ENCODE assay signal across 25 cellular contexts in the genomic region with DNA sequence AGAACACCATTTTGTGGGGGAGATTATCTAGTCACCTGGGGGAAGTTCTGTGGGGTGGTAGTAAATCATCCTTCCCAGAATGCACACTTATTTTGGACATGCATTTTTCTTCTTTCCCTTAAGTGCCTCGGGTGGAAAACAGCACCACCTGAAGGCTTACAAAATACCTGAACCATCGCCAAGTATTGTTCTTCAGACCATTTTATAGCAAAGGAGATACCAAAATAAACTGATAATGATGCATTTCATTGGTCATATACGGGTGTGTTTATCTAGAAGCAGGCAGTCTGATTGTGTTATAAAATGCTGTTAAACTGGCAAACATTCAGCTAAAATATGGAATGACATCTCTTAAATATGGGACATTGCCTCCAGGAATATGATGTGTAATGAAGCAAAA.
A peak's percentile ranks its signal among the peaks of the same experiment; 100 is the strongest.
DNase-seq lines count a peak whose midpoint lies in the region; ATAC-seq, FAIRE-seq and TF ChIP-seq lines count a peak whose summit lies in the region.
"Had no signal": no experiment of that assay in that cellular context is flagged by ENCODE, and none has a peak within 500 bp of the region (broad histone marks: within the 10 kb centered on the region; RNA-seq: fewer than 3 reads in every experiment).

No MANE protein-coding gene starts in this region.

- no peaks in the 10 kb centered on the region for H3K9me3 ChIP-seq in BE2C
- H3K9me3 ChIP-seq in hepatocyte (ENCODE audit: low read depth): no peaks in the 10 kb centered on the region
- no peaks in the 10 kb centered on the region for H3K9me3 ChIP-seq in Caco-2
- H3K9me3 ChIP-seq: SJSA1 had no signal

- no peaks in the 10 kb centered on the region for H3K4me1 Mint-ChIP-seq in Caco-2 (ENCODE audit: low read depth, unreplicated experiment)
- H3K4me1 Mint-ChIP-seq: CD4-positive, alpha-beta memory T cell had no signal

- no peak overlapping the region for H3K4me2 ChIP-seq in hepatocyte

- no peaks in the 10 kb centered on the region for H3K36me3 ChIP-seq in BE2C
- no peaks in the 10 kb centered on the region for H3K36me3 ChIP-seq in hepatocyte (replicated peaks; ENCODE audit: insufficient read depth, low read depth)
- no peaks in the 10 kb centered on the region for H3K36me3 ChIP-seq in Caco-2 (ENCODE audit: control insufficient read depth, insufficient read depth, low read length)
- H3K36me3 ChIP-seq: SJSA1 had no signal

- H3K4me3 ChIP-seq in BE2C (ENCODE audit: low read depth, low read length) (no peak overlapping the region), hepatocyte (no peak overlapping the region), Caco-2 (ENCODE audit: low read depth, low read length) (no peak overlapping the region)
- H3K4me3 ChIP-seq: lung, SJSA1 had no signal

- no peaks in the 10 kb centered on the region for H4K20me1 ChIP-seq in hepatocyte (ENCODE audit: insufficient read depth, poor library complexity, severe bottlenecking)

- DNase-seq in BE2C: no peak
- DNase-seq in H54 (ENCODE audit: insufficient read length, low spot score): no peak
- DNase-seq in RWPE1 (ENCODE audit: low spot score): no peak
- DNase-seq in hepatocyte (ENCODE audit: low spot score): no peak
- no peak for DNase-seq in Caco-2
- DNase-seq in OCI-M1 (lab: John Stamatoyannopoulos, UW): no peak
- no peak for DNase-seq in NCI-H2029 (lab: John Stamatoyannopoulos, UW)
- DNase-seq: activated CD4-positive, alpha-beta T cell treated with anti-CD3 and anti-CD28 coated beads, Interleukin-2, amount 50 U/mL, for 4 hours; activated CD8-positive, alpha-beta memory T cell treated with anti-CD3 and anti-CD28 coated beads, Interleukin-2, amount 50 U/mL, for 4 hours; CD4-positive, alpha-beta memory T cell; hypothalamus; NCI-H1417 treated with DMSO at 0.1 percent for 48 hours; stimulated activated CD4-positive, alpha-beta T cell treated with anti-CD3 and anti-CD28 coated beads, Interleukin-2, amount 100 ng/mL, for 48 hours; stimulated activated naive CD4-positive, alpha-beta T cell; T-helper 2 cell had no signal

- CTCF ChIA-PET in RWPE1 (lab: Yijun Ruan, JAX): interaction anchor here (0.5 kb wide), 1 partner anchor 89 kb away, joined by 3 read pairs; no protein-coding TSS in a partner anchor
- CTCF ChIA-PET in Caco-2 (lab: Charles Lee): no interaction called here

- H3K36me3 Mint-ChIP-seq in Caco-2 (ENCODE audit: insufficient read depth, unreplicated experiment): no peaks in the 10 kb centered on the region
- H3K36me3 Mint-ChIP-seq: activated naive CD8-positive, alpha-beta T cell; CD4-positive, alpha-beta memory T cell had no signal

- no peak overlapping the region for H2AFZ ChIP-seq in hepatocyte

- no peaks in the 10 kb centered on the region for H3K9me3 Mint-ChIP-seq in Caco-2 (ENCODE audit: unreplicated experiment)

- H3K27ac ChIP-seq in RWPE1 (no peak overlapping the region), hepatocyte (no peak overlapping the region)
- H3K27ac ChIP-seq: epithelial cell of prostate, SJSA1 had no signal

- H3K4me1 ChIP-seq in BE2C (no peaks in the 10 kb centered on the region), hepatocyte (ENCODE audit: insufficient read depth) (no peaks in the 10 kb centered on the region), Caco-2 (no peaks in the 10 kb centered on the region)
- H3K4me1 ChIP-seq: SJSA1 had no signal

- intact Hi-C loops in Caco-2 (cut with micrococcal nuclease; ENCODE audit: unreplicated experiment): no loop called here

- peak; percentile 22; the same call in 1 of the 2 replicates for TF ChIP-seq CTCF in BE2C (IDR thresholded peaks at IDR 0.05; ENCODE audit: low read depth, low read length)
- TF ChIP-seq CTCF in RWPE1 (conservative IDR thresholded peaks at IDR 0.05; ENCODE audit: low read depth): 0 out of 2 replicates have a peak, but pooled peaks have one; percentile 5
- TF ChIP-seq CTCF in hepatocyte (IDR thresholded peaks at IDR 0.05; ENCODE audit: poor library complexity): peak; percentile 8
- TF ChIP-seq CTCF in Caco-2 (IDR thresholded peaks at IDR 0.05; ENCODE audit: insufficient read depth in 1 of 2, low read depth in 1 of 2, low read length in 1 of 2, severe bottlenecking in 1 of 2, unreplicated experiment in 1 of 2): no peak

- no peaks in the 10 kb centered on the region for H3K79me2 ChIP-seq in hepatocyte

- no peak for ATAC-seq in HG03097 (IDR thresholded peaks at IDR 0.05; ENCODE audit: low FRiP score, unreplicated experiment)
- ATAC-seq: HepG2 had no signal

- FAIRE-seq in H54 (lab: Jason Lieb, UNC): peak; percentile 20
- FAIRE-seq: frontal cortex, GM12892, HepG2, islet of Langerhans had no signal

- no peak overlapping the region for H3K27ac Mint-ChIP-seq in Caco-2 (ENCODE audit: unreplicated experiment)
- H3K27ac Mint-ChIP-seq: activated naive CD8-positive, alpha-beta T cell; activated T-helper 2 cell treated with anti-CD3 and anti-CD28 coated beads, Interferon-gamma antibody, Interleukin-2, Interleukin-4, amounts not matched to agents 10 μg/mL and 5 μg/mL and 100 μg/mL, durations not matched to agents 14 hours and 24 hours and 36 hours; CD4-positive, alpha-beta memory T cell had no signal

- BruUV-seq in Caco-2 (replicated peaks; lab: Mats Ljungman, UMichigan): no TSS peak

- no peaks in the 10 kb centered on the region for H3K27me3 Mint-ChIP-seq in Caco-2 (ENCODE audit: insufficient read depth, unreplicated experiment)
- H3K27me3 Mint-ChIP-seq: activated naive CD8-positive, alpha-beta T cell; CD4-positive, alpha-beta memory T cell had no signal

- no peak for TF ChIP-seq POLR2A in H54 (IDR thresholded peaks at IDR 0.05; ENCODE audit: low read depth, low read length)

- POLR2A ChIA-PET in RWPE1 (lab: Yijun Ruan, JAX; ENCODE audit: low non-redundant PET) (no interaction called here), Caco-2 (lab: Charles Lee) (no interaction called here)

- H3K27me3 ChIP-seq in BE2C: no peaks in the 10 kb centered on the region
- no peaks in the 10 kb centered on the region for H3K27me3 ChIP-seq in hepatocyte
- H3K27me3 ChIP-seq in Caco-2 (replicated peaks; ENCODE audit: control insufficient read depth, insufficient read depth, low read length): no peaks in the 10 kb centered on the region
- H3K27me3 ChIP-seq: SJSA1 had no signal

- no peak overlapping the region for H3K4me3 Mint-ChIP-seq in Caco-2 (ENCODE audit: unreplicated experiment)
- H3K4me3 Mint-ChIP-seq: activated naive CD8-positive, alpha-beta T cell; CD4-positive, alpha-beta memory T cell had no signal

- 47% methylated on average over 3 of the region's 3 CpGs for WGBS in hepatocyte (ENCODE audit: low lambda C conversion rate, missing lambda C conversion rate)

- H3K9me2 ChIP-seq in hepatocyte (replicated peaks; ENCODE audit: insufficient read depth): no peaks in the 10 kb centered on the region

Comparison
In these comparisons a context has a peak if more than half of its experiments do, and no peak if none do; other contexts are left out.
1. CTCF ChIP-seq: peak in BE2C (single experiment), RWPE1 (single experiment) and hepatocyte (single experiment); none in Caco-2 (0 of 2).